ENCODE assay signal across 8 cellular contexts in genomic region chr7:66996444-66997191, GRCh38. TPM values are rescaled to one million over a fixed set of nuclear protein-coding genes. Genes with fewer than 3 reads are reported as not detected.
A peak's percentile ranks its signal among the peaks of the same experiment; 100 is the strongest.
DNase-seq lines count a peak whose midpoint lies in the region; ATAC-seq, FAIRE-seq and TF ChIP-seq lines count a peak whose summit lies in the region.
"Not testable (repeated sequence)": the region's sequence is repeated elsewhere in the genome, so short reads cannot be mapped to it uniquely, and the experiment has no call there.

A gene with protein sequence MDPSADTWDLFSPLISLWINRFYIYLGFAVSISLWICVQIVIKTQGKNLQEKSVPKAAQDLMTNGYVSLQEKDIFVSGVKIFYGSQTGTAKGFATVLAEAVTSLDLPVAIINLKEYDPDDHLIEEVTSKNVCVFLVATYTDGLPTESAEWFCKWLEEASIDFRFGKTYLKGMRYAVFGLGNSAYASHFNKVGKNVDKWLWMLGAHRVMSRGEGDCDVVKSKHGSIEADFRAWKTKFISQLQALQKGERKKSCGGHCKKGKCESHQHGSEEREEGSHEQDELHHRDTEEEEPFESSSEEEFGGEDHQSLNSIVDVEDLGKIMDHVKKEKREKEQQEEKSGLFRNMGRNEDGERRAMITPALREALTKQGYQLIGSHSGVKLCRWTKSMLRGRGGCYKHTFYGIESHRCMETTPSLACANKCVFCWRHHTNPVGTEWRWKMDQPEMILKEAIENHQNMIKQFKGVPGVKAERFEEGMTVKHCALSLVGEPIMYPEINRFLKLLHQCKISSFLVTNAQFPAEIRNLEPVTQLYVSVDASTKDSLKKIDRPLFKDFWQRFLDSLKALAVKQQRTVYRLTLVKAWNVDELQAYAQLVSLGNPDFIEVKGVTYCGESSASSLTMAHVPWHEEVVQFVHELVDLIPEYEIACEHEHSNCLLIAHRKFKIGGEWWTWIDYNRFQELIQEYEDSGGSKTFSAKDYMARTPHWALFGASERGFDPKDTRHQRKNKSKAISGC (plus strand): TSS chr7:66996833. CDS start chr7:66996979, 146 bp downstream.

- H2AFZ ChIP-seq in ACC112 (ENCODE audit: low read length, unreplicated experiment) = peak within 1 kb of the TSS; percentile 90

- FAIRE-seq in small intestine (lab: Jason Lieb, UNC) = peak; percentile 59

- H3K9me3 ChIP-seq in small intestine (ENCODE audit: control insufficient read depth, low read depth) = not testable (repeated sequence)

- H3K27ac ChIP-seq in ACC112 (ENCODE audit: low read depth, low read length) = peak within 1 kb of the TSS; percentile 76
- H3K27ac ChIP-seq in small intestine (ENCODE audit: low read depth in 1 of 2, low read length in 1 of 2) = peak within 1 kb of the TSS; percentile 76 to 83

- peaks cover 32% of the 10 kb centered on the region for H3K79me2 ChIP-seq in ACC112 (ENCODE audit: control insufficient read depth, insufficient read depth, low read length, unreplicated experiment)

- not testable (repeated sequence) for H3K27me3 ChIP-seq in ACC112 (ENCODE audit: insufficient read depth, low read length); small intestine (ENCODE audit: control insufficient read depth in 2 of 2, insufficient read depth in 2 of 2, low read length in 2 of 2)

- not testable (repeated sequence) for TF ChIP-seq CTCF in WI38 (IDR thresholded peaks at IDR 0.05; ENCODE audit: low read depth, low read length); cardiac fibroblast (IDR thresholded peaks at IDR 0.05; ENCODE audit: low read depth, low read length)

- H3K4me1 ChIP-seq in ACC112 (ENCODE audit: control insufficient read depth, insufficient read depth, low read length, unreplicated experiment); small intestine (ENCODE audit: control insufficient read depth in 2 of 2, insufficient read depth in 1 of 2, low read depth in 1 of 2, low read length in 1 of 2): not testable (repeated sequence)

- not testable (repeated sequence) for H3K36me3 ChIP-seq in ACC112 (ENCODE audit: insufficient read depth, low read length); small intestine (ENCODE audit: control insufficient read depth in 2 of 2, insufficient read depth in 2 of 2, low read length in 2 of 2)

- H3K4me3 ChIP-seq in ACC112 (ENCODE audit: low read depth, low read length) = peak within 1 kb of the TSS; percentile 94
- peak within 1 kb of the TSS; percentile 64 for H3K4me3 ChIP-seq in WI38 (ENCODE audit: low read depth, low read length)
- H3K4me3 ChIP-seq in cardiac fibroblast (replicated peaks in 1 of 2; ENCODE audit: low read depth in 2 of 2, low read length in 2 of 2) = peak within 1 kb of the TSS; percentile 71 to 72
- peak within 1 kb of the TSS; percentile 70 to 77 for H3K4me3 ChIP-seq in small intestine (ENCODE audit: low read depth in 1 of 2, low read length in 2 of 2)

- WGBS in small intestine, 3 donors = 0 to 1% (median 0%) methylated on average over 31 to 44 of the region's 44 CpGs

- peak; percentile 97 for DNase-seq in NCI-H2227 treated with DMSO at 0.1 percent for 48 hours (lab: John Stamatoyannopoulos, UW)
- DNase-seq in cardiac fibroblast (ENCODE audit: low read depth in 2 of 2) = peak; percentile 98 to 99
- DNase-seq in iPS-NIHi11 (ENCODE audit: low spot score) = peak; percentile 82
- DNase-seq in small intestine = peak; percentile 99

- peak; percentile 84 for ATAC-seq in GM18873 (IDR thresholded peaks at IDR 0.05; ENCODE audit: low FRiP score, unreplicated experiment)
- ATAC-seq in HG03159 (IDR thresholded peaks at IDR 0.05; ENCODE audit: unreplicated experiment) = peak; percentile 86

RNA-seq across cellular contexts. Expression of the gene that starts here (rescaled TPM):
- 10 to 100 TPM in 1 of 3 donors, 1 to 10 TPM in 2; 3.4 to 11.5 (median 4.6) TPM for polyA plus RNA-seq in small intestine

Comparison
In these comparisons a context has a peak if more than half of its experiments do, and no peak if none do; other contexts are left out.
1. Peak in every context shown above with its lines: DNase-seq, ATAC-seq, H3K4me3 ChIP-seq and H3K27ac ChIP-seq.